In the genomic region with DNA sequence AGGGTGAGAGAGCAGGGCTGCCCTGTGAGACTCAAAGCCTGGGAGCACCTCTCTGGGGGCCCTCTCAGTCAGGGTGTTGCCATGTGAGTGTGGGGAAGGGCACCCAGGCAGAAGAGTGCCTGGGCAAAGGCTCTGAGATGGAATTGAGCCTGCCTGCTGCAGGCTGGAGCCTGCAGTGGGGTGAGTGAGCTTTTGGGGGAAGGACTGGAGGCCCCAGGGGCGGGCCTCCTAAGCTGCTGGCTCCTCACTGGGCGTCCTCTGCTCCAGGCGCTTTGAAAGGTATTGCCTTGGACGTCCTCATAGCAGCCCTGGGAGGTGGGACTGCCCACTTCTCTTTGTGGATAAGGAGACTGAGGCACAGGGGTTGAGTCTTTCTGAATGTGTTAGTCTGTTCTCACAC, we compare ENCODE assay signal across 14 cellular contexts.
DNase-seq lines count a peak whose midpoint lies in the region; ATAC-seq and TF ChIP-seq lines count a peak whose summit lies in the region.
"Had no signal": no experiment of that assay in that cellular context is flagged by ENCODE, and none has a peak within 500 bp of the region (broad histone marks: within the 10 kb centered on the region; RNA-seq: fewer than 3 reads in every experiment).

No MANE protein-coding gene starts in this region.

- intact Hi-C loops in activated CD4-positive, alpha-beta T cell treated with anti-CD3 and anti-CD28 coated beads for 36 hours (cut with DNase I, micrococcal nuclease): no loop called here
- intact Hi-C loops in activated CD4-positive, alpha-beta memory T cell treated with anti-CD3 and anti-CD28 coated beads for 36 hours (cut with micrococcal nuclease): no loop called here
- intact Hi-C loops in esophagus squamous epithelium (cut with DNase I) (no loop called here), stomach (cut with DNase I; ENCODE audit: low total_unique reads) (no loop called here)

- 60% methylated on average over 1 of the region's 4 CpGs; no CpG with 5 or more reads in 1 of the 2 donors for WGBS in esophagus squamous epithelium, 2 donors
- WGBS in stomach, 5 donors: 82 to 100% (median 97%) methylated on average over 4 of the region's 4 CpGs

- H3K9me3 Mint-ChIP-seq in activated CD4-positive, alpha-beta T cell treated with anti-CD3 and anti-CD28 coated beads for 36 hours (ENCODE audit: low read depth): peaks cover 9% of the 10 kb centered on the region
- H3K9me3 Mint-ChIP-seq in activated CD4-positive, alpha-beta memory T cell treated with anti-CD3 and anti-CD28 coated beads for 36 hours: peaks cover 7% of the 10 kb centered on the region
- H3K9me3 Mint-ChIP-seq in stimulated activated effector memory CD8-positive, alpha-beta T cell treated with anti-CD3 and anti-CD28 coated beads, Interleukin-12 subunit alpha, Interleukin-12 subunit beta, amount 100 ng/mL, for 72 hours: peaks cover 3% of the 10 kb centered on the region

- H3K9me3 ChIP-seq in esophagus squamous epithelium: no peaks in the 10 kb centered on the region
- H3K9me3 ChIP-seq in stomach: no peaks in the 10 kb centered on the region
- H3K9me3 ChIP-seq: testis had no signal

- no peak for TF ChIP-seq EP300 in stomach (IDR thresholded peaks at IDR 0.05)

- ATAC-seq in activated CD4-positive, alpha-beta T cell treated with anti-CD3 and anti-CD28 coated beads for 36 hours: no peak
- no peak for ATAC-seq in stimulated activated effector memory CD8-positive, alpha-beta T cell treated with anti-CD3 and anti-CD28 coated beads, Interleukin-12 subunit alpha, Interleukin-12 subunit beta, amount 100 ng/mL, for 72 hours

- H3K36me3 Mint-ChIP-seq in activated CD4-positive, alpha-beta T cell treated with anti-CD3 and anti-CD28 coated beads for 36 hours (ENCODE audit: low read depth): peaks cover 56% of the 10 kb centered on the region
- peaks cover 23% of the 10 kb centered on the region for H3K36me3 Mint-ChIP-seq in activated CD4-positive, alpha-beta memory T cell treated with anti-CD3 and anti-CD28 coated beads for 36 hours
- H3K36me3 Mint-ChIP-seq in stimulated activated effector memory CD8-positive, alpha-beta T cell treated with anti-CD3 and anti-CD28 coated beads, Interleukin-12 subunit alpha, Interleukin-12 subunit beta, amount 100 ng/mL, for 72 hours: peaks cover 16% of the 10 kb centered on the region

- no peak for TF ChIP-seq CTCF in esophagus squamous epithelium (IDR thresholded peaks at IDR 0.05)
- TF ChIP-seq CTCF in stomach (IDR thresholded peaks at IDR 0.05): no peak

- H3K36me3 ChIP-seq in esophagus squamous epithelium (peaks cover 0 to 19% (median 4%) of the 10 kb centered on the region in 3 donors), stomach (peaks cover 0 to 20% (median 10%) of the 10 kb centered on the region in 4 donors)

- no peak overlapping the region for H3K4me3 ChIP-seq in esophagus squamous epithelium
- no peak overlapping the region for H3K4me3 ChIP-seq in stomach
- H3K4me3 ChIP-seq: testis had no signal

- POLR2A ChIA-PET in activated CD4-positive, alpha-beta T cell treated with anti-CD3 and anti-CD28 coated beads for 36 hours (lab: Charles Lee): no interaction called here
- POLR2A ChIA-PET in activated CD4-positive, alpha-beta memory T cell treated with anti-CD3 and anti-CD28 coated beads for 36 hours (lab: Charles Lee): no interaction called here

- no peak overlapping the region for H3K4me3 Mint-ChIP-seq in activated CD4-positive, alpha-beta T cell treated with anti-CD3 and anti-CD28 coated beads for 36 hours
- H3K4me3 Mint-ChIP-seq in activated CD4-positive, alpha-beta memory T cell treated with anti-CD3 and anti-CD28 coated beads for 36 hours: no peak overlapping the region
- no peak overlapping the region for H3K4me3 Mint-ChIP-seq in stimulated activated effector memory CD8-positive, alpha-beta T cell treated with anti-CD3 and anti-CD28 coated beads, Interleukin-12 subunit alpha, Interleukin-12 subunit beta, amount 100 ng/mL, for 72 hours

- H3K27me3 ChIP-seq in esophagus squamous epithelium (no peaks in the 10 kb centered on the region), stomach (no peaks in the 10 kb centered on the region)
- H3K27me3 ChIP-seq: testis had no signal

- CTCF ChIA-PET in activated CD4-positive, alpha-beta T cell treated with anti-CD3 and anti-CD28 coated beads for 36 hours (lab: Charles Lee): no interaction called here
- CTCF ChIA-PET in activated CD4-positive, alpha-beta memory T cell treated with anti-CD3 and anti-CD28 coated beads for 36 hours (lab: Charles Lee): interaction anchor here (1.0 to 1.3 kb wide), 2 partner anchors 14 to 49 kb away, joined by 3 to 4 read pairs; no protein-coding TSS in a partner anchor

- TF ChIP-seq POLR2A in esophagus squamous epithelium (IDR thresholded peaks at IDR 0.05) (no peak), stomach (IDR thresholded peaks at IDR 0.05) (no peak)

- no peaks in the 10 kb centered on the region for H3K27me3 Mint-ChIP-seq in activated CD4-positive, alpha-beta T cell treated with anti-CD3 and anti-CD28 coated beads for 36 hours
- H3K27me3 Mint-ChIP-seq in activated CD4-positive, alpha-beta memory T cell treated with anti-CD3 and anti-CD28 coated beads for 36 hours: no peaks in the 10 kb centered on the region

- H3K4me1 Mint-ChIP-seq in activated CD4-positive, alpha-beta T cell treated with anti-CD3 and anti-CD28 coated beads for 36 hours: peaks cover 67% of the 10 kb centered on the region
- peaks cover 61% of the 10 kb centered on the region for H3K4me1 Mint-ChIP-seq in activated CD4-positive, alpha-beta memory T cell treated with anti-CD3 and anti-CD28 coated beads for 36 hours (ENCODE audit: low read depth)
- H3K4me1 Mint-ChIP-seq in stimulated activated effector memory CD8-positive, alpha-beta T cell treated with anti-CD3 and anti-CD28 coated beads, Interleukin-12 subunit alpha, Interleukin-12 subunit beta, amount 100 ng/mL, for 72 hours: peaks cover 62% of the 10 kb centered on the region

- no peak for DNase-seq in activated CD4-positive, alpha-beta T cell treated with anti-CD3 and anti-CD28 coated beads for 36 hours
- DNase-seq in activated CD4-positive, alpha-beta T cell treated with anti-CD3 and anti-CD28 coated beads, Interleukin-2, amount 50 U/mL, for 48 hours: no peak
- no peak for DNase-seq in activated CD4-positive, alpha-beta memory T cell treated with anti-CD3 and anti-CD28 coated beads for 36 hours
- DNase-seq in esophagus squamous epithelium (lab: John Stamatoyannopoulos, UW): no peak
- no peak for DNase-seq in stimulated activated effector memory CD8-positive, alpha-beta T cell treated with anti-CD3 and anti-CD28 coated beads, Interleukin-12 subunit alpha, Interleukin-12 subunit beta, amount 100 ng/mL, for 72 hours (ENCODE audit: low spot score in 2 of 2)
- no peak for DNase-seq in ACHN
- no peak for DNase-seq in stomach
- DNase-seq in NCI-H1105 treated with DMSO at 0.1 percent for 48 hours (lab: John Stamatoyannopoulos, UW): no peak
- DNase-seq: activated gamma-delta T cell; GF-D8; MV-4-11; RPMI8226; stimulated activated CD4-positive, alpha-beta T cell treated with anti-CD3 and anti-CD28 coated beads, Interleukin-15, amount 100 ng/mL, for 24 hours; testis had no signal

- in situ Hi-C loops in ACHN (cut with HindIII; ENCODE audit: low pct_ligation_motif_present, low pct_unique_long_range_greater_than_20kb, low sequenced_read_pairs): no loop called here

- H3K27ac Mint-ChIP-seq in activated CD4-positive, alpha-beta T cell treated with anti-CD3 and anti-CD28 coated beads for 36 hours: peak overlapping the region; percentile 48
- peak overlapping the region; percentile 7 for H3K27ac Mint-ChIP-seq in activated CD4-positive, alpha-beta memory T cell treated with anti-CD3 and anti-CD28 coated beads for 36 hours
- H3K27ac Mint-ChIP-seq in stimulated activated effector memory CD8-positive, alpha-beta T cell treated with anti-CD3 and anti-CD28 coated beads, Interleukin-12 subunit alpha, Interleukin-12 subunit beta, amount 100 ng/mL, for 72 hours: peak overlapping the region; percentile 88

- H3K27ac ChIP-seq in esophagus squamous epithelium (peak overlapping the region in 3 of 4 donors; percentile 37 to 68 (median 42)), stomach (no peak overlapping the region)

- peaks cover 14 to 76% (median 23%) of the 10 kb centered on the region in 3 donors for H3K4me1 ChIP-seq in esophagus squamous epithelium
- H3K4me1 ChIP-seq in stomach: peaks cover 17 to 64% (median 30%) of the 10 kb centered on the region in 4 donors

Comparison
In these comparisons a context has a peak if more than half of its experiments do, and no peak if none do; other contexts are left out.
1. H3K27ac Mint-ChIP-seq: peak in every context shown above with its lines; median percentile 88 in stimulated activated effector memory CD8-positive, alpha-beta T cell treated with anti-CD3 and anti-CD28 coated beads, Interleukin-12 subunit alpha, Interleukin-12 subunit beta, amount 100 ng/mL, for 72 hours; 48 in activated CD4-positive, alpha-beta T cell treated with anti-CD3 and anti-CD28 coated beads for 36 hours; 7 in activated CD4-positive, alpha-beta memory T cell treated with anti-CD3 and anti-CD28 coated beads for 36 hours.
2. H3K27ac ChIP-seq: peak in esophagus squamous epithelium (3 of 4); none in stomach (0 of 5).